ENCODE assay signal across 1 cellular context in genomic region chr19:10356431-10356830, GRCh38.
TF ChIP-seq lines count a peak whose summit lies in the region.

No MANE protein-coding gene starts in this region.

TF ChIP-seq in IMR-90, 13 proteins besides CTCF, POLR2A, EP300 and RAD21:
- TF ChIP-seq, protein P1, sequence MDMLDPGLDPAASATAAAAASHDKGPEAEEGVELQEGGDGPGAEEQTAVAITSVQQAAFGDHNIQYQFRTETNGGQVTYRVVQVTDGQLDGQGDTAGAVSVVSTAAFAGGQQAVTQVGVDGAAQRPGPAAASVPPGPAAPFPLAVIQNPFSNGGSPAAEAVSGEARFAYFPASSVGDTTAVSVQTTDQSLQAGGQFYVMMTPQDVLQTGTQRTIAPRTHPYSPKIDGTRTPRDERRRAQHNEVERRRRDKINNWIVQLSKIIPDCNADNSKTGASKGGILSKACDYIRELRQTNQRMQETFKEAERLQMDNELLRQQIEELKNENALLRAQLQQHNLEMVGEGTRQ (IDR thresholded peaks at IDR 0.05; ENCODE audit: low read depth, low read length) = no peak
- TF ChIP-seq MAFK (IDR thresholded peaks at IDR 0.05; ENCODE audit: low read depth, low read length) (no peak), CHD1 (IDR thresholded peaks at IDR 0.05; ENCODE audit: low read depth, low read length) (no peak), BHLHE40 (IDR thresholded peaks at IDR 0.05; ENCODE audit: low read depth, low read length) (no peak), CEBPB (IDR thresholded peaks at IDR 0.05; ENCODE audit: low read depth, low read length) (no peak), RFX5 (IDR thresholded peaks at IDR 0.05; ENCODE audit: low read depth, low read length) (no peak), ELK1 (IDR thresholded peaks at IDR 0.05; ENCODE audit: borderline replicate concordance, low read depth, low read length) (no peak), NFE2L2 (IDR thresholded peaks at IDR 0.05; ENCODE audit: low read depth, low read length) (no peak), SMC3 (IDR thresholded peaks at IDR 0.05; ENCODE audit: low read depth, low read length) (no peak), MXI1 (IDR thresholded peaks at IDR 0.05; ENCODE audit: borderline replicate concordance, low read depth, low read length) (no peak), RCOR1 (IDR thresholded peaks at IDR 0.05; ENCODE audit: insufficient replicate concordance, low read length) (no peak), MAZ (IDR thresholded peaks at IDR 0.05; ENCODE audit: borderline replicate concordance, low read depth, low read length) (no peak), FOS (IDR thresholded peaks at IDR 0.05; ENCODE audit: low read depth, low read length) (no peak)
